In the genomic region with DNA sequence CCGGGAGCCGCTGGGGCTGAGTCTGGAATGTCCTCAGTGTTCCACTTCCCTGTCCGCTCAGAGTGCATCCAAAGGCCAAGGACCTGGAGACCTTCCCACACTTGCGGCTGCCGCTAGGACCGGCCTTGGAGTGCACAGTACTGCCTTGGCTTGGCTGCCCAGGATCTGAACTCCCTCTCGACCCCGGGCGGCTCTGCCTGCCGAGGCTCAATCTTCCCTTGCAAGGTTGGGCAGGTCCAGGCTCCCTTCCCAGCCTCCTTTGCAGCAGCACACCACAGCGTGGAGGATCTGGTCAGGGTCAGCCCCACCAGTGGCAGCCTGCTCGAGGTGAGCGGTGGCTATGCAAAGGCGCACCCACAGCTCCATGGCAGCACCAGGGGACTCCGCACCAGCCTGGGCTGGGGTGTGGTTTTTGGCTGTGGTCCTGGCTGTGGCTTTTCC, we compare ENCODE assay signal across 21 cellular contexts.
DNase-seq lines count a peak whose midpoint lies in the region; ATAC-seq and TF ChIP-seq lines count a peak whose summit lies in the region.
"Had no signal": no experiment of that assay in that cellular context is flagged by ENCODE, and none has a peak within 500 bp of the region (broad histone marks: within the 10 kb centered on the region; RNA-seq: fewer than 3 reads in every experiment).

No MANE protein-coding gene starts in this region.

- no peak overlapping the region for H3K27ac ChIP-seq in psoas muscle
- H3K27ac ChIP-seq: SK-N-MC had no signal

- WGBS in psoas muscle, 3 donors, result 27 to 40% (median 39%) methylated on average over 13 to 15 of the region's 15 CpGs

- H3K36me3 Mint-ChIP-seq in activated naive CD8-positive, alpha-beta T cell treated with anti-CD3 and anti-CD28 coated beads, Interleukin-2, amount 10 ng/mL, durations not matched to agents 7 days and 5 days, result no peaks in the 10 kb centered on the region
- no peaks in the 10 kb centered on the region for H3K36me3 Mint-ChIP-seq in activated naive CD8-positive, alpha-beta T cell treated with anti-CD3 and anti-CD28 coated beads for 36 hours
- H3K36me3 Mint-ChIP-seq: CD4-positive, CD25-positive, alpha-beta regulatory T cell had no signal

- H3K4me1 ChIP-seq in psoas muscle, result no peaks in the 10 kb centered on the region

- no peaks in the 10 kb centered on the region for H3K9me3 ChIP-seq in psoas muscle

- TF ChIP-seq CTCF in psoas muscle (IDR thresholded peaks at IDR 0.05), result no peak

- H3K9me3 Mint-ChIP-seq in activated naive CD8-positive, alpha-beta T cell treated with anti-CD3 and anti-CD28 coated beads, Interleukin-2, amount 10 ng/mL, durations not matched to agents 7 days and 5 days, result peaks cover 2% of the 10 kb centered on the region
- peaks cover 5% of the 10 kb centered on the region for H3K9me3 Mint-ChIP-seq in activated naive CD8-positive, alpha-beta T cell treated with anti-CD3 and anti-CD28 coated beads for 36 hours

- intact Hi-C loops in psoas muscle (cut with DNase I), result loop anchor here in 1 of 2 donors (10.0 kb wide), 1 partner anchor 123 kb away; no protein-coding TSS in a partner anchor

- no peaks in the 10 kb centered on the region for H3K4me1 Mint-ChIP-seq in activated naive CD8-positive, alpha-beta T cell treated with anti-CD3 and anti-CD28 coated beads, Interleukin-2, amount 10 ng/mL, durations not matched to agents 7 days and 5 days
- no peaks in the 10 kb centered on the region for H3K4me1 Mint-ChIP-seq in activated naive CD8-positive, alpha-beta T cell treated with anti-CD3 and anti-CD28 coated beads for 36 hours
- H3K4me1 Mint-ChIP-seq: activated CD4-positive, alpha-beta T cell treated with anti-CD3 and anti-CD28 coated beads, Interleukin-2, amount 10 ng/mL, durations not matched to agents 7 days and 5 days; activated naive CD8-positive, alpha-beta T cell treated with anti-CD3 and anti-CD28 coated beads, Interleukin-2, amount 50 U/mL, for 24 hours; CD4-positive, CD25-positive, alpha-beta regulatory T cell; GM23338 had no signal

- no peaks in the 10 kb centered on the region for H3K36me3 ChIP-seq in psoas muscle (ENCODE audit: insufficient read depth in 1 of 2, low read depth in 1 of 2)

- H3K4me3 ChIP-seq in psoas muscle, result no peak overlapping the region
- H3K4me3 ChIP-seq: GM23338, SK-N-MC had no signal

- peak; percentile 10 for DNase-seq in activated naive CD8-positive, alpha-beta T cell treated with anti-CD3 and anti-CD28 coated beads, Interleukin-2, amount 10 ng/mL, durations not matched to agents 7 days and 5 days
- DNase-seq in activated naive CD8-positive, alpha-beta T cell treated with anti-CD3 and anti-CD28 coated beads for 36 hours, result no peak
- DNase-seq in left lobe of liver (ENCODE audit: low spot score), result no peak
- peak; percentile 86 to 92 for DNase-seq in psoas muscle
- DNase-seq in NCI-H2107 (lab: John Stamatoyannopoulos, UW), result no peak
- DNase-seq: 8988T; activated CD4-positive, alpha-beta T cell treated with anti-CD3 and anti-CD28 coated beads, Interleukin-2, amount 10 ng/mL, durations not matched to agents 7 days and 5 days; activated naive CD8-positive, alpha-beta T cell treated with anti-CD3 and anti-CD28 coated beads, Interleukin-2, amount 50 U/mL, for 24 hours; activated T-cell treated with anti-CD3 and anti-CD28 coated beads, Interleukin-2, amount 50 U/mL, for 4 hours; CD4-positive, CD25-positive, alpha-beta regulatory T cell; DND-41; Karpas-422; NCI-H146; NCI-H446 treated with DMSO at 0.1 percent for 48 hours; occipital lobe; stimulated activated CD4-positive, alpha-beta T cell treated with anti-CD3 and anti-CD28 coated beads, Interleukin-12 subunit alpha, Interleukin-12 subunit beta, amount 100 ng/mL, for 4 hours had no signal

- H3K4me3 Mint-ChIP-seq in activated naive CD8-positive, alpha-beta T cell treated with anti-CD3 and anti-CD28 coated beads, Interleukin-2, amount 10 ng/mL, durations not matched to agents 7 days and 5 days, result no peak overlapping the region
- no peak overlapping the region for H3K4me3 Mint-ChIP-seq in activated naive CD8-positive, alpha-beta T cell treated with anti-CD3 and anti-CD28 coated beads for 36 hours
- H3K4me3 Mint-ChIP-seq: activated CD4-positive, alpha-beta T cell treated with anti-CD3 and anti-CD28 coated beads, Interleukin-2, amount 10 ng/mL, durations not matched to agents 7 days and 5 days; activated naive CD8-positive, alpha-beta T cell treated with anti-CD3 and anti-CD28 coated beads, Interleukin-2, amount 50 U/mL, for 24 hours; activated T-cell treated with anti-CD3 and anti-CD28 coated beads, Interleukin-2, amount 50 U/mL, for 4 hours; CD4-positive, CD25-positive, alpha-beta regulatory T cell; GM23338 had no signal

- H3K27me3 Mint-ChIP-seq in activated naive CD8-positive, alpha-beta T cell treated with anti-CD3 and anti-CD28 coated beads, Interleukin-2, amount 10 ng/mL, durations not matched to agents 7 days and 5 days, result no peaks in the 10 kb centered on the region
- H3K27me3 Mint-ChIP-seq in activated naive CD8-positive, alpha-beta T cell treated with anti-CD3 and anti-CD28 coated beads for 36 hours, result no peaks in the 10 kb centered on the region
- H3K27me3 Mint-ChIP-seq: activated CD4-positive, alpha-beta T cell treated with anti-CD3 and anti-CD28 coated beads, Interleukin-2, amount 10 ng/mL, durations not matched to agents 7 days and 5 days; CD4-positive, CD25-positive, alpha-beta regulatory T cell had no signal

- POLR2A ChIA-PET in activated naive CD8-positive, alpha-beta T cell treated with anti-CD3 and anti-CD28 coated beads, Interleukin-2, amount 10 ng/mL, durations not matched to agents 7 days and 5 days (lab: Charles Lee), result no interaction called here

- H3K27me3 ChIP-seq in psoas muscle (ENCODE audit: insufficient read depth in 3 of 3, low read length in 2 of 3), result no peaks in the 10 kb centered on the region

- no peak overlapping the region for H3K27ac Mint-ChIP-seq in activated naive CD8-positive, alpha-beta T cell treated with anti-CD3 and anti-CD28 coated beads, Interleukin-2, amount 10 ng/mL, durations not matched to agents 7 days and 5 days
- H3K27ac Mint-ChIP-seq in activated naive CD8-positive, alpha-beta T cell treated with anti-CD3 and anti-CD28 coated beads for 36 hours, result no peak overlapping the region
- H3K27ac Mint-ChIP-seq: activated CD4-positive, alpha-beta T cell treated with anti-CD3 and anti-CD28 coated beads, Interleukin-2, amount 10 ng/mL, durations not matched to agents 7 days and 5 days; activated naive CD8-positive, alpha-beta T cell treated with anti-CD3 and anti-CD28 coated beads, Interleukin-2, amount 50 U/mL, for 24 hours; CD4-positive, CD25-positive, alpha-beta regulatory T cell; GM23338 had no signal

- ATAC-seq in activated naive CD8-positive, alpha-beta T cell treated with anti-CD3 and anti-CD28 coated beads, Interleukin-2, amount 10 ng/mL, durations not matched to agents 7 days and 5 days (ENCODE audit: low read depth), result no peak
- peak; percentile 38 for ATAC-seq in left lobe of liver
- ATAC-seq in psoas muscle, result peak; percentile 84 to 92 (median 89)
- no peak for ATAC-seq in HG03135 (IDR thresholded peaks at IDR 0.05; ENCODE audit: unreplicated experiment)
- ATAC-seq in HG02973 (IDR thresholded peaks at IDR 0.05; ENCODE audit: unreplicated experiment), result no peak
- ATAC-seq in GM21515 (IDR thresholded peaks at IDR 0.05; ENCODE audit: unreplicated experiment), result no peak
- ATAC-seq: activated naive CD8-positive, alpha-beta T cell treated with anti-CD3 and anti-CD28 coated beads, Interleukin-2, amount 50 U/mL, for 24 hours; activated T-cell treated with anti-CD3 and anti-CD28 coated beads, Interleukin-2, amount 50 U/mL, for 4 hours; GM23338 had no signal

Comparison
In these comparisons a context has a peak if more than half of its experiments do, and no peak if none do; other contexts are left out.
1. DNase-seq: peak in activated naive CD8-positive, alpha-beta T cell treated with anti-CD3 and anti-CD28 coated beads, Interleukin-2, amount 10 ng/mL, durations not matched to agents 7 days and 5 days (single experiment) and psoas muscle (2 of 2); none in activated naive CD8-positive, alpha-beta T cell treated with anti-CD3 and anti-CD28 coated beads for 36 hours (single experiment), left lobe of liver (single experiment) and NCI-H2107 (single experiment).
2. ATAC-seq: peak in left lobe of liver (single experiment) and psoas muscle (4 of 4); none in activated naive CD8-positive, alpha-beta T cell treated with anti-CD3 and anti-CD28 coated beads, Interleukin-2, amount 10 ng/mL, durations not matched to agents 7 days and 5 days (single experiment), HG03135 (single experiment), HG02973 (single experiment) and GM21515 (single experiment).